16 cellular contexts compared by ENCODE assay signal in genomic region chr3:178257491-178257890, GRCh38.
DNase-seq lines count a peak whose midpoint lies in the region; ATAC-seq and TF ChIP-seq lines count a peak whose summit lies in the region.
"Had no signal": no experiment of that assay in that cellular context is flagged by ENCODE, and none has a peak within 500 bp of the region (broad histone marks: within the 10 kb centered on the region; RNA-seq: fewer than 3 reads in every experiment).

No MANE protein-coding gene starts in this region.

- no peak overlapping the region for H3K27ac Mint-ChIP-seq in activated CD8-positive, alpha-beta T cell treated with anti-CD3 and anti-CD28 coated beads for 36 hours
- H3K27ac Mint-ChIP-seq: B cell; CD4-positive, alpha-beta T cell; HFFc6 had no signal

- H3K79me2 ChIP-seq in Loucy (ENCODE audit: insufficient read depth, low read length): no peaks in the 10 kb centered on the region
- no peaks in the 10 kb centered on the region for H3K79me2 ChIP-seq in OCI-LY3 (ENCODE audit: low read length)
- H3K79me2 ChIP-seq in parathyroid adenoma: no peaks in the 10 kb centered on the region

- H3F3A ChIP-seq in Loucy (ENCODE audit: low read depth): no peaks in the 10 kb centered on the region; the same call in 1 of the 2 replicates

- no peak overlapping the region for H3K9ac ChIP-seq in Loucy (ENCODE audit: low read depth, low read length, poor library complexity, severe bottlenecking)
- H3K9ac ChIP-seq in OCI-LY3 (ENCODE audit: low read length): no peak overlapping the region
- no peak overlapping the region for H3K9ac ChIP-seq in parathyroid adenoma

- H3K4me2 ChIP-seq in Loucy (ENCODE audit: low read depth, low read length, poor library complexity, severe bottlenecking): no peak overlapping the region
- H3K4me2 ChIP-seq in OCI-LY3 (ENCODE audit: low read length): no peak overlapping the region
- H3K4me2 ChIP-seq in parathyroid adenoma (ENCODE audit: low read length): no peak overlapping the region

- no peaks in the 10 kb centered on the region for H3K9me2 ChIP-seq in Loucy (replicated peaks; ENCODE audit: low read depth, low read length)

- CTCF ChIA-PET in activated CD8-positive, alpha-beta T cell treated with anti-CD3 and anti-CD28 coated beads for 36 hours (lab: Charles Lee): no interaction called here

- no peak overlapping the region for H3K27ac ChIP-seq in OCI-LY3 (ENCODE audit: low read length)
- no peak overlapping the region for H3K27ac ChIP-seq in parathyroid adenoma

- H3K4me3 ChIP-seq in Loucy (ENCODE audit: low read length, poor library complexity, severe bottlenecking) (no peak overlapping the region), OCI-LY3 (ENCODE audit: low read length) (no peak overlapping the region), parathyroid adenoma (ENCODE audit: low read depth, low read length) (no peak overlapping the region)

- H2AFZ ChIP-seq in Loucy (ENCODE audit: low read length): peak overlapping the region; percentile 39; the same call in 1 of the 2 replicates
- H2AFZ ChIP-seq in OCI-LY3 (ENCODE audit: low read depth, low read length): peak overlapping the region; percentile 4; the same call in 1 of the 2 replicates
- H2AFZ ChIP-seq in parathyroid adenoma: peak overlapping the region; percentile 27

- no peaks in the 10 kb centered on the region for H3K27me3 Mint-ChIP-seq in activated CD8-positive, alpha-beta T cell treated with anti-CD3 and anti-CD28 coated beads for 36 hours
- H3K27me3 Mint-ChIP-seq: B cell; CD4-positive, alpha-beta T cell had no signal

- intact Hi-C loops in activated CD8-positive, alpha-beta T cell treated with anti-CD3 and anti-CD28 coated beads for 36 hours (cut with micrococcal nuclease): no loop called here

- no peaks in the 10 kb centered on the region for H3K36me3 ChIP-seq in Loucy (ENCODE audit: insufficient read depth, low read length)
- no peaks in the 10 kb centered on the region for H3K36me3 ChIP-seq in OCI-LY3 (replicated peaks; ENCODE audit: low read depth, low read length)
- H3K36me3 ChIP-seq in parathyroid adenoma (ENCODE audit: control insufficient read depth, insufficient read depth, low read length): no peaks in the 10 kb centered on the region

- TF ChIP-seq CTCF in Loucy (conservative IDR thresholded peaks at IDR 0.05; ENCODE audit: low read length) (no peak), OCI-LY3 (IDR thresholded peaks at IDR 0.05; ENCODE audit: low read depth, low read length) (no peak), parathyroid adenoma (IDR thresholded peaks at IDR 0.05) (no peak)
- TF ChIP-seq CTCF in activated CD8-positive, alpha-beta T cell treated with anti-CD3 and anti-CD28 coated beads for 36 hours (IDR thresholded peaks at IDR 0.05): no peak

- H3K27me3 ChIP-seq in Loucy (ENCODE audit: insufficient read depth, low read length, poor library complexity, severe bottlenecking) (no peaks in the 10 kb centered on the region), OCI-LY3 (ENCODE audit: low read depth, low read length) (no peaks in the 10 kb centered on the region), parathyroid adenoma (ENCODE audit: control insufficient read depth, insufficient read depth, low read length) (no peaks in the 10 kb centered on the region)

- no peak for ATAC-seq in HG02884 (IDR thresholded peaks at IDR 0.05; ENCODE audit: unreplicated experiment)
- no peak for ATAC-seq in activated CD8-positive, alpha-beta T cell treated with anti-CD3 and anti-CD28 coated beads for 36 hours
- ATAC-seq: HepG2 had no signal

- no peaks in the 10 kb centered on the region for H3K36me3 Mint-ChIP-seq in activated CD8-positive, alpha-beta T cell treated with anti-CD3 and anti-CD28 coated beads for 36 hours (ENCODE audit: low read depth)

- no peak overlapping the region for H3K4me3 Mint-ChIP-seq in activated CD8-positive, alpha-beta T cell treated with anti-CD3 and anti-CD28 coated beads for 36 hours
- H3K4me3 Mint-ChIP-seq: B cell; CD4-positive, alpha-beta T cell; HFFc6 had no signal

- H3K9me3 Mint-ChIP-seq in activated CD8-positive, alpha-beta T cell treated with anti-CD3 and anti-CD28 coated beads for 36 hours: no peaks in the 10 kb centered on the region
- H3K9me3 Mint-ChIP-seq: CD4-positive, alpha-beta T cell; HFFc6 had no signal

- H4K20me1 ChIP-seq in Loucy (ENCODE audit: insufficient read depth, low read length, poor library complexity, severe bottlenecking): no peaks in the 10 kb centered on the region
- no peaks in the 10 kb centered on the region for H4K20me1 ChIP-seq in OCI-LY3 (ENCODE audit: insufficient read depth, low read length)

- H3K9me3 ChIP-seq in Loucy (ENCODE audit: insufficient read depth, low read depth, low read length) (no peaks in the 10 kb centered on the region), OCI-LY3 (ENCODE audit: insufficient read depth, low read length) (no peaks in the 10 kb centered on the region), parathyroid adenoma (ENCODE audit: control insufficient read depth, low read length) (no peaks in the 10 kb centered on the region)

- H3K4me1 ChIP-seq in Loucy (ENCODE audit: insufficient read depth, low read length, poor library complexity, severe bottlenecking) (peaks cover 39% of the 10 kb centered on the region), OCI-LY3 (ENCODE audit: low read length) (no peaks in the 10 kb centered on the region), parathyroid adenoma (no peaks in the 10 kb centered on the region)

- H3K4me1 Mint-ChIP-seq in activated CD8-positive, alpha-beta T cell treated with anti-CD3 and anti-CD28 coated beads for 36 hours (ENCODE audit: low read depth): no peaks in the 10 kb centered on the region
- H3K4me1 Mint-ChIP-seq: B cell had no signal

- POLR2A ChIA-PET in activated CD8-positive, alpha-beta T cell treated with anti-CD3 and anti-CD28 coated beads for 36 hours (lab: Charles Lee): no interaction called here

- DNase-seq in cerebellum (ENCODE audit: low spot score): peak; percentile 11
- no peak for DNase-seq in activated CD4-positive, alpha-beta T cell treated with anti-CD3 and anti-CD28 coated beads for 4 hours
- no peak for DNase-seq in activated CD8-positive, alpha-beta T cell treated with anti-CD3 and anti-CD28 coated beads for 36 hours
- DNase-seq: Calu3; CD4-positive, alpha-beta T cell; DMS 273 treated with DMSO at 0.1 percent for 48 hours; DND-41; GF-D8; HCEC 1CT; HFFc6 had no signal
